In genomic region chr6:147063469-147064031, GRCh38 we compare ENCODE assay signal across 18 cellular contexts.
DNase-seq lines count a peak whose midpoint lies in the region; ATAC-seq, FAIRE-seq and TF ChIP-seq lines count a peak whose summit lies in the region.
"Had no signal": no experiment of that assay in that cellular context is flagged by ENCODE, and none has a peak within 500 bp of the region (broad histone marks: within the 10 kb centered on the region; RNA-seq: fewer than 3 reads in every experiment).

No MANE protein-coding gene starts in this region.

- peaks cover 4% of the 10 kb centered on the region for H3K4me1 Mint-ChIP-seq in T-helper 17 cell

- no peak overlapping the region for H3K27ac Mint-ChIP-seq in T-helper 17 cell
- H3K27ac Mint-ChIP-seq: activated B cell treated with CpG ODN at 0.5 μM for 24 hours, memory B cell had no signal

- ATAC-seq in T-helper 17 cell = no peak
- no peak for ATAC-seq in HG02938 (IDR thresholded peaks at IDR 0.05; ENCODE audit: unreplicated experiment)
- ATAC-seq: Right ventricle myocardium inferior had no signal

- peaks cover 4% of the 10 kb centered on the region for H3K36me3 Mint-ChIP-seq in T-helper 17 cell (ENCODE audit: low read depth)
- H3K36me3 Mint-ChIP-seq: memory B cell had no signal

- H3K27me3 Mint-ChIP-seq in T-helper 17 cell = no peaks in the 10 kb centered on the region
- H3K27me3 Mint-ChIP-seq: activated B cell treated with CpG ODN at 0.5 μM for 24 hours had no signal

- no peak overlapping the region for H3K4me3 ChIP-seq in skeletal muscle cell (ENCODE audit: low read depth, low read length)

- DNase-seq in H54 (ENCODE audit: insufficient read length, low spot score) (peak; percentile 8), T-helper 17 cell (no peak), fibroblast of the conjunctiva (ENCODE audit: low read depth) (peak; percentile 29), skeletal muscle cell (ENCODE audit: low read depth) (peak; percentile 59), NCI-H510A treated with DMSO at 0.1 percent for 48 hours (lab: John Stamatoyannopoulos, UW) (no peak), NCI-H446 (lab: John Stamatoyannopoulos, UW) (no peak), HuH-7.5 (ENCODE audit: low spot score) (no peak)
- DNase-seq: activated B cell treated with CpG ODN at 0.5 μM for 24 hours; activated T-cell treated with anti-CD3 and anti-CD28 coated beads, Interleukin-2, amount 50 U/mL, for 1 hour; caudate nucleus; DMS 273 treated with DMSO at 0.1 percent for 48 hours; glutamatergic neuron; NCI-H2171; retina had no signal

- TF ChIP-seq POLR2A in H54 (IDR thresholded peaks at IDR 0.05; ENCODE audit: low read depth, low read length) = no peak

- peak overlapping the region; percentile 10 for H3K4me3 Mint-ChIP-seq in T-helper 17 cell
- H3K4me3 Mint-ChIP-seq: activated B cell treated with CpG ODN at 0.5 μM for 24 hours, memory B cell had no signal

- no peaks in the 10 kb centered on the region for H3K9me3 ChIP-seq in T-helper 17 cell (ENCODE audit: control insufficient read depth, low read length, poor library complexity, severe bottlenecking)

- peak; percentile 80 for FAIRE-seq in H54 (lab: Jason Lieb, UNC)
- FAIRE-seq: GM18507 had no signal

Comparison
In these comparisons a context has a peak if more than half of its experiments do, and no peak if none do; other contexts are left out.
1. DNase-seq: peak in H54 (single experiment), fibroblast of the conjunctiva (single experiment) and skeletal muscle cell (single experiment); none in T-helper 17 cell (0 of 3), NCI-H510A treated with DMSO at 0.1 percent for 48 hours (single experiment), NCI-H446 (0 of 2) and HuH-7.5 (single experiment).